Comparison of ENCODE assay signal across 24 cellular contexts in genomic region chr10:59320370-59320769, GRCh38. TPM values are rescaled to one million over a fixed set of nuclear protein-coding genes. Genes with fewer than 3 reads are reported as not detected.
DNase-seq lines count a peak whose midpoint lies in the region; ATAC-seq lines count a peak whose summit lies in the region.
"Had no signal": no experiment of that assay in that cellular context is flagged by ENCODE, and none has a peak within 500 bp of the region (broad histone marks: within the 10 kb centered on the region; RNA-seq: fewer than 3 reads in every experiment).

No MANE protein-coding gene starts in this region.

- no peak for ATAC-seq in left lobe of liver
- no peak for ATAC-seq in GM21360 (IDR thresholded peaks at IDR 0.05; ENCODE audit: unreplicated experiment)
- ATAC-seq: K562 had no signal

- DNase-seq in NCI-H446 (lab: John Stamatoyannopoulos, UW) = peak; percentile 32 to 66
- DNase-seq in caudate nucleus (lab: John Stamatoyannopoulos, UW) = peak in 4 of 61 donors; percentile 11 to 25 (median 16)
- DNase-seq in medulla oblongata (ENCODE audit: extremely low spot score) = peak; percentile 77
- DNase-seq in activated CD4-positive, CD25-positive, alpha-beta regulatory T cell (lab: John Stamatoyannopoulos, UW) = no peak
- DNase-seq in left lobe of liver (ENCODE audit: low spot score) = no peak
- DNase-seq: Caco-2; CD4-positive, CD25-positive, alpha-beta regulatory T cell; DMS 273 treated with DMSO at 0.1 percent for 48 hours; DND-41; GM23248; H9; HFFc6; MG63; NCI-H1048; NCI-H1417 treated with DMSO at 0.1 percent for 48 hours; NCI-H187; NCI-H510A; OCI-M1; Right ventricle myocardium superior; SW 1271 had no signal

- peak overlapping the region; percentile 61 for H3K27ac ChIP-seq in caudate nucleus (ENCODE audit: low read depth, low read length)
- H3K27ac ChIP-seq in temporal lobe (ENCODE audit: low read depth, low read length) = peak overlapping the region; percentile 76
- H3K27ac ChIP-seq: GM23248, SK-N-MC had no signal

RNA-seq across cellular contexts. Expression of gene FAM13C, which starts 42.0 kb away (rescaled TPM):
- total RNA-seq in temporal lobe (15.2 TPM), left lobe of liver (1.3 TPM)
- total RNA-seq: CD4-positive, CD25-positive, alpha-beta regulatory T cell; HFFc6; K562 had no signal

Comparison
In these comparisons a context has a peak if more than half of its experiments do, and no peak if none do; other contexts are left out.
1. DNase-seq: peak in NCI-H446 (2 of 2) and medulla oblongata (single experiment); none in activated CD4-positive, CD25-positive, alpha-beta regulatory T cell (0 of 4) and left lobe of liver (single experiment).